ENCODE assay signal across 8 cellular contexts in the genomic region with DNA sequence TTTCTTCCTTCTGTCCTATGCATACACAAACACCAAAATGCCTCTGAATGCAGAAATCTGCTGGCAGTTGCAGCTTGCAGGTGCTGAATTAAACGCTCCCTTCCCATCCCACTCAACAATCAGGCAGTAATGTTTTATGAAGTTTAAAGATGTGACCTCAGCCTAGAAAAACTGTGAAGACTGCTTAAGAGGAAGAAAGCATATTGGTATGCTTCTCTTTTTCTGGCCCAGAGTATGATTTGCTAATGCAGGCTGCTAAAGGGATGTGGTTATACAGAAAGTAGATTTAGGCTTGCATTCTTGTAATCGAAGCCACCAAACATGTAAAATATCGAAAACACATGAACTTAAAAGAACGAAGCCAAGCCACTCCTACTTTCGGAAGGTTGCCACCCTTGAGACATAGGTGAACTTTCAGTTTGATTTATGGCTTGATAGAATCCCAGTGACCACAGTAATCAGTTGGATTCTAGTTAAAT. TPM values are rescaled to one million over a fixed set of nuclear protein-coding genes. Genes with fewer than 3 reads are reported as not detected.
DNase-seq lines count a peak whose midpoint lies in the region; ATAC-seq and TF ChIP-seq lines count a peak whose summit lies in the region.

No MANE protein-coding gene starts in this region.

- H3K4me1 ChIP-seq in adrenal gland (replicated peaks in 1 of 2) (peaks cover 31 to 86% of the 10 kb centered on the region in 2 donors), Caco-2 (no peaks in the 10 kb centered on the region)

- no peaks in the 10 kb centered on the region for H3K9me3 Mint-ChIP-seq in Caco-2 (ENCODE audit: unreplicated experiment)

- peaks cover 4% of the 10 kb centered on the region for H3K27me3 Mint-ChIP-seq in Caco-2 (ENCODE audit: insufficient read depth, unreplicated experiment)

- 25 to 39% (median 27%) methylated on average over 5 of the region's 5 CpGs for WGBS in adrenal gland, 4 donors

- POLR2A ChIA-PET in Caco-2 (lab: Charles Lee) = no interaction called here

- peak; percentile 84 for ATAC-seq in GM19467 (IDR thresholded peaks at IDR 0.05; ENCODE audit: unreplicated experiment)
- peak; percentile 82 for ATAC-seq in HG03457 (IDR thresholded peaks at IDR 0.05; ENCODE audit: unreplicated experiment)

- intact Hi-C loops in adrenal gland (cut with DNase I) (no loop called here), Caco-2 (cut with micrococcal nuclease; ENCODE audit: unreplicated experiment) (no loop called here)

- CTCF ChIA-PET in Caco-2 (lab: Charles Lee) = no interaction called here

- no peaks in the 10 kb centered on the region for H3K4me1 Mint-ChIP-seq in Caco-2 (ENCODE audit: low read depth, unreplicated experiment)

- no peak for TF ChIP-seq POLR2A in adrenal gland (IDR thresholded peaks at IDR 0.05)

- H3K4me3 ChIP-seq in adrenal gland (no peak overlapping the region), Caco-2 (ENCODE audit: low read depth, low read length) (no peak overlapping the region)

- no peaks in the 10 kb centered on the region for H3K36me3 Mint-ChIP-seq in Caco-2 (ENCODE audit: insufficient read depth, unreplicated experiment)

- no peak overlapping the region for H3K4me3 Mint-ChIP-seq in Caco-2 (ENCODE audit: unreplicated experiment)

- H3K9me3 ChIP-seq in adrenal gland (replicated peaks in 1 of 3) = no peaks in the 10 kb centered on the region
- no peaks in the 10 kb centered on the region for H3K9me3 ChIP-seq in Caco-2

- H3K27ac ChIP-seq in adrenal gland = peak overlapping the region in 3 of 5 donors; percentile 11 to 36 (median 24)

- H3K27me3 ChIP-seq in adrenal gland (no peaks in the 10 kb centered on the region), Caco-2 (replicated peaks; ENCODE audit: control insufficient read depth, insufficient read depth, low read length) (no peaks in the 10 kb centered on the region)

- no peaks in the 10 kb centered on the region for H3K36me3 ChIP-seq in adrenal gland (replicated peaks in 1 of 2)
- no peaks in the 10 kb centered on the region for H3K36me3 ChIP-seq in Caco-2 (ENCODE audit: control insufficient read depth, insufficient read depth, low read length)

- BruUV-seq in Caco-2 (replicated peaks; lab: Mats Ljungman, UMichigan) = no TSS peak

- DNase-seq in GDM1 (lab: John Stamatoyannopoulos, UW) (peak; percentile 22), adrenal gland (no peak), superior temporal gyrus (ENCODE audit: extremely low spot score) (peak; percentile 49), Caco-2 (no peak), dedifferentiated amniotic fluid mesenchymal stem cell (ENCODE audit: extremely low spot score) (no peak), NCI-H146 treated with DMSO at 0.1 percent for 48 hours (lab: John Stamatoyannopoulos, UW; ENCODE audit: unreplicated experiment) (no peak)

- no peak overlapping the region for H3K27ac Mint-ChIP-seq in Caco-2 (ENCODE audit: unreplicated experiment)

- TF ChIP-seq CTCF in adrenal gland (IDR thresholded peaks at IDR 0.05) (no peak), Caco-2 (IDR thresholded peaks at IDR 0.05; ENCODE audit: insufficient read depth in 1 of 2, low read depth in 1 of 2, low read length in 1 of 2, severe bottlenecking in 1 of 2, unreplicated experiment in 1 of 2) (no peak)

RNA-seq across cellular contexts. Expression of a gene that starts 40.8 kb away (rescaled TPM):
- 100 to 1,000 TPM; 139 to 306 (median 247) TPM for total RNA-seq in adrenal gland
- polyA plus RNA-seq in adrenal gland = 100 to 1,000 TPM in 1 of 3 donors, 10 to 100 TPM in 2; 41.9 to 124 (median 53.3) TPM
- 2.1 and 2.3 TPM in 2 replicates for total RNA-seq in Caco-2 (2022)

Comparison
In these comparisons a context has a peak if more than half of its experiments do, and no peak if none do; other contexts are left out.
1. DNase-seq: peak in GDM1 (single experiment) and superior temporal gyrus (single experiment); none in adrenal gland (0 of 7), Caco-2 (0 of 2), dedifferentiated amniotic fluid mesenchymal stem cell (single experiment) and NCI-H146 treated with DMSO at 0.1 percent for 48 hours (single experiment).
2. RNA of a gene that starts 40.8 kb away (total RNA-seq): 139 to 306 TPM in adrenal gland; 2.1 to 2.3 TPM in Caco-2; every median in the first group is over 10 times any median in the second.